15 cellular contexts compared by ENCODE assay signal in genomic region chr16:11679941-11680911, GRCh38. TPM values are rescaled to one million over a fixed set of nuclear protein-coding genes. Genes with fewer than 3 reads are reported as not detected.
DNase-seq lines count a peak whose midpoint lies in the region; ATAC-seq and TF ChIP-seq lines count a peak whose summit lies in the region.
"Had no signal": no experiment of that assay in that cellular context is flagged by ENCODE, and none has a peak within 500 bp of the region (broad histone marks: within the 10 kb centered on the region; RNA-seq: fewer than 3 reads in every experiment).

No MANE protein-coding gene starts in this region.

- H3K4me1 ChIP-seq in stomach, result peaks cover 40 to 82% (median 64%) of the 10 kb centered on the region in 4 donors

- POLR2A ChIA-PET in WTC11 (lab: Charles Lee), result interaction anchor here (1.6 kb wide), 1 partner anchor 18 kb away, joined by 3 read pairs; no protein-coding TSS in a partner anchor

- no peak for ATAC-seq in activated T-cell treated with anti-CD3 and anti-CD28 coated beads, Interleukin-2, amount 50 U/mL, for 4 hours
- ATAC-seq in WTC11 (no peak), HG03108 (IDR thresholded peaks at IDR 0.05; ENCODE audit: unreplicated experiment) (no peak)
- ATAC-seq: foreskin keratinocyte, natural killer cell had no signal

- CTCF ChIA-PET in WTC11 (lab: Charles Lee), result interaction anchor here (1.0 to 2.6 kb wide), 4 partner anchors 18 to 284 kb away, joined by 3 to 13 read pairs (median 4); no protein-coding TSS in a partner anchor

- intact Hi-C loops in stomach (cut with DNase I; ENCODE audit: low total_unique reads), result no loop called here

- peak overlapping the region in 4 of 5 donors; percentile 55 to 75 (median 66) for H3K27ac ChIP-seq in stomach
- H3K27ac ChIP-seq: foreskin keratinocyte had no signal

- H3K36me3 ChIP-seq in stomach, result peaks cover 65 to 97% (median 94%) of the 10 kb centered on the region in 4 donors

- no peak overlapping the region for H3K4me3 Mint-ChIP-seq in activated T-cell treated with anti-CD3 and anti-CD28 coated beads, Interleukin-2, amount 50 U/mL, for 24 hours
- H3K4me3 Mint-ChIP-seq in activated T-cell treated with anti-CD3 and anti-CD28 coated beads, Interleukin-2, amount 50 U/mL, for 4 hours, result no peak overlapping the region
- no peak overlapping the region for H3K4me3 Mint-ChIP-seq in WTC11
- H3K4me3 Mint-ChIP-seq: natural killer cell had no signal

- no peak overlapping the region for H3K4me3 ChIP-seq in stomach
- H3K4me3 ChIP-seq: skin epidermis had no signal

- no peak for TF ChIP-seq EP300 in stomach (IDR thresholded peaks at IDR 0.05)

- no peaks in the 10 kb centered on the region for H3K9me3 ChIP-seq in stomach

- H3K27me3 ChIP-seq in stomach, result no peaks in the 10 kb centered on the region
- H3K27me3 ChIP-seq: foreskin keratinocyte had no signal

- H3K4me1 Mint-ChIP-seq in activated T-cell treated with anti-CD3 and anti-CD28 coated beads, Interleukin-2, amount 50 U/mL, for 24 hours (ENCODE audit: low read depth), result peaks cover 79% of the 10 kb centered on the region
- peaks cover 54% of the 10 kb centered on the region for H3K4me1 Mint-ChIP-seq in activated T-cell treated with anti-CD3 and anti-CD28 coated beads, Interleukin-2, amount 50 U/mL, for 4 hours (ENCODE audit: low read depth)
- H3K4me1 Mint-ChIP-seq in WTC11, result peaks cover 34% of the 10 kb centered on the region

- WGBS in stomach, 5 donors, result 72 to 81% (median 74%) methylated on average over 12 of the region's 12 CpGs

- DNase-seq in activated T-cell treated with anti-CD3 and anti-CD28 coated beads, Interleukin-2, amount 50 U/mL, for 24 hours, result no peak
- DNase-seq in activated T-cell treated with anti-CD3 and anti-CD28 coated beads, Interleukin-2, amount 50 U/mL, for 4 hours, result no peak
- DNase-seq in WTC11 (ENCODE audit: low spot score) (no peak), islet precursor cell (peak; percentile 41), stomach (no peak), SW480 (ENCODE audit: low spot score) (no peak), SHP77 (lab: John Stamatoyannopoulos, UW) (no peak)
- DNase-seq: activated CD4-positive, CD25-positive, alpha-beta regulatory T cell; DND-41; foreskin keratinocyte; natural killer cell; NCI-H1105 treated with DMSO at 0.1 percent for 48 hours; SHP77 treated with DMSO at 0.1 percent for 48 hours had no signal

- no peaks in the 10 kb centered on the region for H3K27me3 Mint-ChIP-seq in activated T-cell treated with anti-CD3 and anti-CD28 coated beads, Interleukin-2, amount 50 U/mL, for 24 hours
- no peaks in the 10 kb centered on the region for H3K27me3 Mint-ChIP-seq in activated T-cell treated with anti-CD3 and anti-CD28 coated beads, Interleukin-2, amount 50 U/mL, for 4 hours (ENCODE audit: low read depth)
- no peaks in the 10 kb centered on the region for H3K27me3 Mint-ChIP-seq in WTC11 (ENCODE audit: low read depth)

- H3K27ac Mint-ChIP-seq in activated T-cell treated with anti-CD3 and anti-CD28 coated beads, Interleukin-2, amount 50 U/mL, for 24 hours, result peak overlapping the region; percentile 88
- peak overlapping the region; percentile 61 for H3K27ac Mint-ChIP-seq in WTC11
- H3K27ac Mint-ChIP-seq: natural killer cell had no signal

- no peak for TF ChIP-seq POLR2A in stomach (IDR thresholded peaks at IDR 0.05)

- no peaks in the 10 kb centered on the region for H3K9me3 Mint-ChIP-seq in activated T-cell treated with anti-CD3 and anti-CD28 coated beads, Interleukin-2, amount 50 U/mL, for 24 hours
- H3K9me3 Mint-ChIP-seq in activated T-cell treated with anti-CD3 and anti-CD28 coated beads, Interleukin-2, amount 50 U/mL, for 4 hours, result no peaks in the 10 kb centered on the region
- no peaks in the 10 kb centered on the region for H3K9me3 Mint-ChIP-seq in WTC11
- H3K9me3 Mint-ChIP-seq: natural killer cell had no signal

- peaks cover 96% of the 10 kb centered on the region for H3K36me3 Mint-ChIP-seq in activated T-cell treated with anti-CD3 and anti-CD28 coated beads, Interleukin-2, amount 50 U/mL, for 24 hours (ENCODE audit: low read depth)
- H3K36me3 Mint-ChIP-seq in activated T-cell treated with anti-CD3 and anti-CD28 coated beads, Interleukin-2, amount 50 U/mL, for 4 hours (ENCODE audit: insufficient read depth), result peaks cover 30% of the 10 kb centered on the region
- H3K36me3 Mint-ChIP-seq in WTC11, result peaks cover 42% of the 10 kb centered on the region

- no peak for TF ChIP-seq CTCF in WTC11 (IDR thresholded peaks at IDR 0.05)
- TF ChIP-seq CTCF in stomach (IDR thresholded peaks at IDR 0.05), result no peak

TF ChIP-seq in WTC11, 78 proteins besides CTCF, POLR2A, EP300 and RAD21:
- TF ChIP-seq, protein P1, sequence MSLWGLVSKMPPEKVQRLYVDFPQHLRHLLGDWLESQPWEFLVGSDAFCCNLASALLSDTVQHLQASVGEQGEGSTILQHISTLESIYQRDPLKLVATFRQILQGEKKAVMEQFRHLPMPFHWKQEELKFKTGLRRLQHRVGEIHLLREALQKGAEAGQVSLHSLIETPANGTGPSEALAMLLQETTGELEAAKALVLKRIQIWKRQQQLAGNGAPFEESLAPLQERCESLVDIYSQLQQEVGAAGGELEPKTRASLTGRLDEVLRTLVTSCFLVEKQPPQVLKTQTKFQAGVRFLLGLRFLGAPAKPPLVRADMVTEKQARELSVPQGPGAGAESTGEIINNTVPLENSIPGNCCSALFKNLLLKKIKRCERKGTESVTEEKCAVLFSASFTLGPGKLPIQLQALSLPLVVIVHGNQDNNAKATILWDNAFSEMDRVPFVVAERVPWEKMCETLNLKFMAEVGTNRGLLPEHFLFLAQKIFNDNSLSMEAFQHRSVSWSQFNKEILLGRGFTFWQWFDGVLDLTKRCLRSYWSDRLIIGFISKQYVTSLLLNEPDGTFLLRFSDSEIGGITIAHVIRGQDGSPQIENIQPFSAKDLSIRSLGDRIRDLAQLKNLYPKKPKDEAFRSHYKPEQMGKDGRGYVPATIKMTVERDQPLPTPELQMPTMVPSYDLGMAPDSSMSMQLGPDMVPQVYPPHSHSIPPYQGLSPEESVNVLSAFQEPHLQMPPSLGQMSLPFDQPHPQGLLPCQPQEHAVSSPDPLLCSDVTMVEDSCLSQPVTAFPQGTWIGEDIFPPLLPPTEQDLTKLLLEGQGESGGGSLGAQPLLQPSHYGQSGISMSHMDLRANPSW (CRISPR knock-in tag; conservative IDR thresholded peaks at IDR 0.05; ENCODE audit: low read depth), result no peak
- TF ChIP-seq, protein P2, sequence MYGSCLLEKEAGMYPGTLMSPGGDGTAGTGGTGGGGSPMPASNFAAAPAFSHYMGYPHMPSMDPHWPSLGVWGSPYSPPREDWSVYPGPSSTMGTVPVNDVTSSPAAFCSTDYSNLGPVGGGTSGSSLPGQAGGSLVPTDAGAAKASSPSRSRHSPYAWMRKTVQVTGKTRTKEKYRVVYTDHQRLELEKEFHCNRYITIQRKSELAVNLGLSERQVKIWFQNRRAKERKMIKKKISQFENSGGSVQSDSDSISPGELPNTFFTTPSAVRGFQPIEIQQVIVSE (CRISPR knock-in tag; IDR thresholded peaks at IDR 0.05; ENCODE audit: borderline replicate concordance), result no peak
- TF ChIP-seq ZNF121 (CRISPR knock-in tag; IDR thresholded peaks at IDR 0.05), result no peak
- TF ChIP-seq RELA (CRISPR knock-in tag; IDR thresholded peaks at IDR 0.05; ENCODE audit: borderline replicate concordance), result no peak

RNA-seq across cellular contexts. Expression of gene SNN, which starts 12.0 kb away (rescaled TPM):
- 1 to 10 TPM; 6.5 to 8.3 (median 7.6) TPM for total RNA-seq in activated T-cell treated with anti-CD3 and anti-CD28 coated beads, Interleukin-2, amount 50 U/mL, for 4 hours
- total RNA-seq in WTC11 (2021) (54.2 to 65.2 TPM (median 56.2 TPM) in 3 replicates), stomach (10 to 100 TPM in 4 of 5 donors, 1 to 10 TPM in 1; 2.9 to 25.0 (median 16.0) TPM)
- polyA plus RNA-seq in stomach, result 10 to 100 TPM in 2 of 3 donors, 1 to 10 TPM in 1; 8.5 to 14.0 (median 11.3) TPM
